ENCODE assay signal across 8 cellular contexts in genomic region chr2:58047373-58047674, GRCh38. TPM values are rescaled to one million over a fixed set of nuclear protein-coding genes. Genes with fewer than 3 reads are reported as not detected.
DNase-seq lines count a peak whose midpoint lies in the region; ATAC-seq and TF ChIP-seq lines count a peak whose summit lies in the region.

No MANE protein-coding gene starts in this region.

- H3K36me3 ChIP-seq in effector memory CD4-positive, alpha-beta T cell (ENCODE audit: control insufficient read depth, insufficient read depth, low read length) = no peaks in the 10 kb centered on the region

- H3K4me3 ChIP-seq in effector memory CD4-positive, alpha-beta T cell (ENCODE audit: insufficient read depth, low read depth, low read length, poor library complexity, severe bottlenecking) = peak overlapping the region; percentile 77

- H3K27ac Mint-ChIP-seq in neural crest cell (ENCODE audit: unreplicated experiment) = peak overlapping the region; percentile 84

- H3K9me3 Mint-ChIP-seq in neural crest cell = no peaks in the 10 kb centered on the region

- no peaks in the 10 kb centered on the region for H3K27me3 ChIP-seq in effector memory CD4-positive, alpha-beta T cell (replicated peaks; ENCODE audit: control insufficient read depth, insufficient read depth, low read length, poor library complexity, severe bottlenecking)

- peaks cover 30% of the 10 kb centered on the region for H3K4me1 Mint-ChIP-seq in neural crest cell

- H3K4me1 ChIP-seq in effector memory CD4-positive, alpha-beta T cell (ENCODE audit: control insufficient read depth, insufficient read depth, low read length, poor library complexity, severe bottlenecking) = peaks cover 18% of the 10 kb centered on the region

- peaks cover 3% of the 10 kb centered on the region for H3K36me3 Mint-ChIP-seq in neural crest cell (ENCODE audit: low read depth)

- ATAC-seq in HG02642 (IDR thresholded peaks at IDR 0.05; ENCODE audit: poor library complexity, unreplicated experiment) = peak; percentile 37

- no peaks in the 10 kb centered on the region for H3K27me3 Mint-ChIP-seq in neural crest cell (ENCODE audit: low read depth)

- H3K9me3 ChIP-seq in effector memory CD4-positive, alpha-beta T cell (ENCODE audit: control insufficient read depth, low read length) = no peaks in the 10 kb centered on the region

- H3K4me3 Mint-ChIP-seq in neural crest cell = peak overlapping the region; percentile 90

- peak overlapping the region; percentile 89 for H3K27ac ChIP-seq in effector memory CD4-positive, alpha-beta T cell (ENCODE audit: insufficient read depth, low read length, poor library complexity, severe bottlenecking)

- DNase-seq in NCI-H510A treated with DMSO at 0.1 percent for 48 hours (lab: John Stamatoyannopoulos, UW) = peak; percentile 77
- DNase-seq in NCI-H510A (lab: John Stamatoyannopoulos, UW) = no peak
- peak; percentile 58 for DNase-seq in NCI-H446 treated with DMSO at 0.1 percent for 48 hours (lab: John Stamatoyannopoulos, UW)
- no peak for DNase-seq in effector memory CD4-positive, alpha-beta T cell
- no peak for DNase-seq in neural crest cell (ENCODE audit: low read depth, low spot score)
- no peak for DNase-seq in stimulated activated CD4-positive, alpha-beta T cell treated with anti-CD3 and anti-CD28 coated beads, Interleukin-2, amount 100 ng/mL, for 24 hours
- DNase-seq in activated CD4-positive, alpha-beta T cell treated with anti-CD3 and anti-CD28 coated beads for 1 hour = no peak

- no peak for TF ChIP-seq CTCF in neural crest cell (conservative IDR thresholded peaks at IDR 0.05)

RNA-seq across cellular contexts. Expression of gene VRK2, which starts 0.7 kb away (rescaled TPM):
- 21.4 TPM in 2 replicates for total RNA-seq in neural crest cell

Comparison
In these comparisons a context has a peak if more than half of its experiments do, and no peak if none do; other contexts are left out.
1. DNase-seq: peak in NCI-H510A treated with DMSO at 0.1 percent for 48 hours (single experiment) and NCI-H446 treated with DMSO at 0.1 percent for 48 hours (single experiment); none in NCI-H510A (single experiment), effector memory CD4-positive, alpha-beta T cell (0 of 3), neural crest cell (single experiment), stimulated activated CD4-positive, alpha-beta T cell treated with anti-CD3 and anti-CD28 coated beads, Interleukin-2, amount 100 ng/mL, for 24 hours (0 of 2) and activated CD4-positive, alpha-beta T cell treated with anti-CD3 and anti-CD28 coated beads for 1 hour (single experiment).